14 cellular contexts compared by ENCODE assay signal in the genomic region with DNA sequence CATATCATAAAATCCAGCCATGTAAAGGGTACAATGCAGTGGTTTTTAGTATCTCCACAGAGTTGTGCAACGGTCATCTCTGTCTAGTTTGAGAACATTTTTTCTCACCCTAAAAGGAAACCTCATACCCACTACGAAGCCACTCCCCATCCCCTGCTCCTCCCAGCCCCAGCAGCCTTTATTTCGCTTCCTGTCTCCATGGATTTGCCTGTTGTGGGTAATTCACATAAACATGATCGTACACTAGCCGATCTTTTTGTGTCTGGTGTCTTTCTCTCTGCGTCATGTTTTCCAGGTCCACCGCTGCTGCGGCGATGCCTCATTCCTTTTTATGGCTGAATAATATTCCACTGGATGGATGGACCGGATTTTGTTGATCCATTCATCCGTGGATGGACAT. TPM values are rescaled to one million over a fixed set of nuclear protein-coding genes. Genes with fewer than 3 reads are reported as not detected.
DNase-seq lines count a peak whose midpoint lies in the region; ATAC-seq and TF ChIP-seq lines count a peak whose summit lies in the region.
"Had no signal": no experiment of that assay in that cellular context is flagged by ENCODE, and none has a peak within 500 bp of the region (broad histone marks: within the 10 kb centered on the region; RNA-seq: fewer than 3 reads in every experiment).

No MANE protein-coding gene starts in this region.

- no peaks in the 10 kb centered on the region for H3K9me3 ChIP-seq in prostate gland

- intact Hi-C loops in prostate gland (cut with DNase I), result no loop called here

- CTCF ChIA-PET in RWPE1 (lab: Yijun Ruan, JAX), result no interaction called here

- TF ChIP-seq POLR2A in prostate gland (IDR thresholded peaks at IDR 0.05), result no peak

- DNase-seq in EL (peak; percentile 36), RWPE1 (ENCODE audit: low spot score) (no peak), fibroblast of peridontal ligament (ENCODE audit: extremely low read depth) (peak; percentile 65), prostate gland (ENCODE audit: low spot score) (no peak), NCI-H2227 (lab: John Stamatoyannopoulos, UW; ENCODE audit: unreplicated experiment) (no peak), NCI-H187 (lab: John Stamatoyannopoulos, UW) (no peak), ecto neural progenitor cell (ENCODE audit: low spot score) (no peak)
- DNase-seq in naive thymus-derived CD8-positive, alpha-beta T cell, result no peak
- DNase-seq: activated T-cell treated with anti-CD3 and anti-CD28 coated beads, Interleukin-2, amount 50 U/mL, for 1 hour; CD8-positive, alpha-beta memory T cell; head of caudate nucleus; IMR-90; WERI-Rb-1 had no signal

- no peak for TF ChIP-seq CTCF in RWPE1 (conservative IDR thresholded peaks at IDR 0.05; ENCODE audit: low read depth)
- no peak for TF ChIP-seq CTCF in prostate gland (IDR thresholded peaks at IDR 0.05)

- POLR2A ChIA-PET in RWPE1 (lab: Yijun Ruan, JAX; ENCODE audit: low non-redundant PET), result no interaction called here
- POLR2A ChIA-PET in naive thymus-derived CD8-positive, alpha-beta T cell (lab: Charles Lee), result no interaction called here

- peak overlapping the region in 3 of 10 donors; percentile 24 to 65 (median 51) for H3K27ac Mint-ChIP-seq in naive thymus-derived CD8-positive, alpha-beta T cell

- no peak for ATAC-seq in naive thymus-derived CD8-positive, alpha-beta T cell

- no peaks in the 10 kb centered on the region for H3K27me3 Mint-ChIP-seq in naive thymus-derived CD8-positive, alpha-beta T cell

- H3K36me3 ChIP-seq in prostate gland, result no peaks in the 10 kb centered on the region
- H3K36me3 ChIP-seq: WERI-Rb-1 had no signal

- WGBS in prostate gland, result 81% methylated on average over 11 of the region's 11 CpGs

- peaks cover 26 to 62% (median 53%) of the 10 kb centered on the region in 4 donors for H3K4me1 Mint-ChIP-seq in naive thymus-derived CD8-positive, alpha-beta T cell

- no peaks in the 10 kb centered on the region for H3K9me3 Mint-ChIP-seq in naive thymus-derived CD8-positive, alpha-beta T cell
- H3K9me3 Mint-ChIP-seq: CD8-positive, alpha-beta memory T cell had no signal

- peak overlapping the region; percentile 49 for H3K27ac ChIP-seq in RWPE1
- peak overlapping the region; percentile 35 to 44 for H3K27ac ChIP-seq in prostate gland
- H3K27ac ChIP-seq: WERI-Rb-1 had no signal

- no peak overlapping the region for H3K4me3 ChIP-seq in prostate gland
- H3K4me3 ChIP-seq: lung had no signal

- H3K36me3 Mint-ChIP-seq in naive thymus-derived CD8-positive, alpha-beta T cell, result peaks cover 0 to 35% (median 3%) of the 10 kb centered on the region in 3 donors

- no peak overlapping the region for H3K4me3 Mint-ChIP-seq in naive thymus-derived CD8-positive, alpha-beta T cell
- H3K4me3 Mint-ChIP-seq: CD8-positive, alpha-beta memory T cell had no signal

- H3K27me3 ChIP-seq in prostate gland (replicated peaks; ENCODE audit: insufficient read depth), result no peaks in the 10 kb centered on the region

- no peaks in the 10 kb centered on the region for H3K4me1 ChIP-seq in prostate gland (replicated peaks)

RNA-seq across cellular contexts. Expression of gene BICRA, which starts 28.6 kb away (rescaled TPM):
- total RNA-seq in prostate gland, result 10 to 100 TPM; 19.4 to 25.3 TPM
- total RNA-seq in naive thymus-derived CD8-positive, alpha-beta T cell, result 10 to 100 TPM; 32.7 to 35.5 TPM
- 1 to 10 TPM in 1 of 3 donors, under 1 TPM in 2; 0.23 to 1.4 (median 0.50) TPM for polyA plus RNA-seq in naive thymus-derived CD8-positive, alpha-beta T cell

Comparison
In these comparisons a context has a peak if more than half of its experiments do, and no peak if none do; other contexts are left out.
1. DNase-seq: peak in EL (single experiment) and fibroblast of peridontal ligament (single experiment); none in RWPE1 (single experiment), prostate gland (single experiment), NCI-H2227 (single experiment), naive thymus-derived CD8-positive, alpha-beta T cell (0 of 10), NCI-H187 (0 of 2) and ecto neural progenitor cell (single experiment).